ENCODE assay signal across 30 cellular contexts in the genomic region with DNA sequence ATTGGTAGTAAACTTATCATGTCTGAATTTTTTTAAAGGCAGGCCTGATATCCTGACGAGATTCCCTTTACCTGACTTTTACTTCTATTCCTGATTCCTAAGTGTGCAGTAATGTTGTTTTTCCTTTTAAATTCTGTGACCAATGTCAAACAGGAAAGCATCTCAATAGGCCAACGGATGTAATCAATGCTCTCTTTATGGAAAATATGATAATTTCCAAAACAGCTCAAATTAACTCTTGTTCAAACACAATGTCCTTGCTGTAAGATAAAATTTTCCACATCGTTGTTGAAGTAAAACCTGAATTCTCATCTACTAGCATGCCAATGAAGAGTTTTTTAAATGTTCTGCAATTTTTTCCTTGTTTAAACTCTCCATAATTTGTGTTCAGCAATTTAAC. TPM values are rescaled to one million over a fixed set of nuclear protein-coding genes. Genes with fewer than 3 reads are reported as not detected.
"Had no signal": no experiment of that assay in that cellular context is flagged by ENCODE, and none has a peak within 500 bp of the region (broad histone marks: within the 10 kb centered on the region; RNA-seq: fewer than 3 reads in every experiment).

No MANE protein-coding gene starts in this region.

- H3K36me3 ChIP-seq: left lung, lower lobe of right lung, pancreas, prostate gland, thyroid gland, transverse colon, upper lobe of left lung, vagina had no signal

- H3K4me1 ChIP-seq: left lung, lower lobe of right lung, pancreas, prostate gland, stomach, testis, thyroid gland, transverse colon, upper lobe of left lung, vagina had no signal

- DNase-seq: kidney glomerular epithelial cell; left cardiac atrium; left lung; lower lobe of right lung; mammary epithelial cell; mesenchymal stem cell; naive thymus-derived CD8-positive, alpha-beta T cell; nucleus accumbens; pancreas; posterior cingulate gyrus; retina; right cardiac atrium; stimulated activated CD4-positive, alpha-beta T cell treated with anti-CD3 and anti-CD28 coated beads, Interleukin-12 subunit alpha, Interleukin-12 subunit beta, amount 100 ng/mL, for 4 hours; stimulated activated CD4-positive, alpha-beta T cell treated with anti-CD3 and anti-CD28 coated beads, Interleukin-15, amount 100 ng/mL, for 24 hours; stimulated activated CD4-positive, alpha-beta T cell treated with anti-CD3 and anti-CD28 coated beads, Interleukin-2, amount 100 ng/mL, for 24 hours; stimulated activated CD4-positive, alpha-beta T cell treated with anti-CD3 and anti-CD28 coated beads, Interleukin-4, amount 100 ng/mL, for 1 hour; stimulated activated naive B cell treated with anti-CD40 and anti-IgM and Interleukin-4, amounts not matched to agents 10 μg/mL and 1 μg/mL and 100 μg/mL, for 72 hours; stimulated activated naive CD8-positive, alpha-beta T cell treated with anti-CD3 and anti-CD28 coated beads, Interleukin-15, Interleukin-2, amounts not matched to agents 100 U/mL and 50 U/mL, for 24 hours; stomach; testis; thyroid gland; transverse colon; upper lobe of left lung had no signal

- H3K27me3 ChIP-seq: left lung, pancreas, stomach, testis, thyroid gland, transverse colon, upper lobe of left lung, vagina had no signal

- H3K9me3 ChIP-seq: lower lobe of right lung, prostate gland, stomach, testis, thyroid gland, transverse colon, upper lobe of left lung, vagina had no signal

- H3K4me3 ChIP-seq: left lung, lower lobe of right lung, pancreas, prostate gland, skin epidermis, stomach, testis, thyroid gland, transverse colon, upper lobe of left lung, vagina had no signal

- H3K27ac ChIP-seq: left lung, lower lobe of right lung, pancreas, prostate gland, skin epidermis, stomach, testis, thyroid gland, transverse colon, upper lobe of left lung, vagina had no signal

- FAIRE-seq: keratinocyte had no signal

- ATAC-seq: left cardiac atrium; left lung; lower lobe of right lung; naive thymus-derived CD8-positive, alpha-beta T cell; pancreas; right cardiac atrium; sciatic nerve; stimulated activated naive B cell treated with anti-CD40 and anti-IgM and Interleukin-4, amounts not matched to agents 10 μg/mL and 1 μg/mL and 100 μg/mL, for 72 hours; stimulated activated naive CD8-positive, alpha-beta T cell treated with anti-CD3 and anti-CD28 coated beads, Interleukin-15, Interleukin-2, amounts not matched to agents 100 U/mL and 50 U/mL, for 24 hours had no signal

RNA-seq across cellular contexts. Expression of gene TAS2R31, which starts 8.0 kb away (rescaled TPM):
- polyA plus RNA-seq: mammary epithelial cell had no signal

RNA-seq across cellular contexts. Expression of gene TAS2R19, which starts 16.8 kb away (rescaled TPM):
- polyA plus RNA-seq: liver, mammary epithelial cell had no signal

RNA-seq across cellular contexts. Expression of gene TAS2R46, which starts 22.9 kb away (rescaled TPM):
- polyA plus RNA-seq: mammary epithelial cell, pancreas, right cardiac atrium, stomach, urinary bladder had no signal

RNA-seq across cellular contexts. Expression of gene TAS2R50, which starts 52.5 kb away (rescaled TPM):
- polyA plus RNA-seq: liver; mammary epithelial cell; naive thymus-derived CD8-positive, alpha-beta T cell; pancreas; stomach; urinary bladder had no signal
